In genomic region chr4:18057821-18058533, GRCh38 we compare ENCODE assay signal across 9 cellular contexts. TPM values are rescaled to one million over a fixed set of nuclear protein-coding genes. Genes with fewer than 3 reads are reported as not detected.
DNase-seq lines count a peak whose midpoint lies in the region; ATAC-seq, FAIRE-seq and TF ChIP-seq lines count a peak whose summit lies in the region.
"Had no signal": no experiment of that assay in that cellular context is flagged by ENCODE, and none has a peak within 500 bp of the region (broad histone marks: within the 10 kb centered on the region; RNA-seq: fewer than 3 reads in every experiment).

No MANE protein-coding gene starts in this region.

- no peak for FAIRE-seq in small intestine (lab: Jason Lieb, UNC)

- WGBS in mammary epithelial cell (ENCODE audit: low coverage, missing lambda C conversion rate) = 74% methylated on average over 2 of the region's 2 CpGs
- WGBS in transverse colon (ENCODE audit: low coverage in 1 of 2), 2 donors = 80 to 81% methylated on average over 2 of the region's 2 CpGs
- WGBS in small intestine, 3 donors = 69 to 87% (median 76%) methylated on average over 2 of the region's 2 CpGs

- H3K36me3 Mint-ChIP-seq in CD8-positive, alpha-beta memory T cell = no peaks in the 10 kb centered on the region
- no peaks in the 10 kb centered on the region for H3K36me3 Mint-ChIP-seq in progenitor cell of endocrine pancreas (ENCODE audit: insufficient read depth)

- H3K27ac Mint-ChIP-seq in CD8-positive, alpha-beta memory T cell = no peak overlapping the region
- H3K27ac Mint-ChIP-seq in progenitor cell of endocrine pancreas = no peak overlapping the region

- peaks cover 0 to 5% (median 3%) of the 10 kb centered on the region in 5 donors for H3K9me3 Mint-ChIP-seq in CD8-positive, alpha-beta memory T cell
- peaks cover under 1% of the 10 kb centered on the region for H3K9me3 Mint-ChIP-seq in progenitor cell of endocrine pancreas (ENCODE audit: low read depth)

- peaks cover 21 to 69% of the 10 kb centered on the region in 2 donors for H3K27me3 Mint-ChIP-seq in CD8-positive, alpha-beta memory T cell
- H3K27me3 Mint-ChIP-seq in progenitor cell of endocrine pancreas = peaks cover 6% of the 10 kb centered on the region

- no peaks in the 10 kb centered on the region for H3K36me3 ChIP-seq in CD8-positive, alpha-beta memory T cell (ENCODE audit: insufficient read depth, low read length)
- H3K36me3 ChIP-seq in MG63 = no peaks in the 10 kb centered on the region
- no peaks in the 10 kb centered on the region for H3K36me3 ChIP-seq in mammary epithelial cell (ENCODE audit: insufficient read depth, low read length)
- H3K36me3 ChIP-seq in transverse colon = no peaks in the 10 kb centered on the region
- no peaks in the 10 kb centered on the region for H3K36me3 ChIP-seq in small intestine (ENCODE audit: control insufficient read depth in 2 of 2, insufficient read depth in 2 of 2, low read length in 2 of 2)

- peaks cover 10% of the 10 kb centered on the region for H3K4me1 ChIP-seq in CD8-positive, alpha-beta memory T cell (ENCODE audit: insufficient read depth, low read length)
- no peaks in the 10 kb centered on the region for H3K4me1 ChIP-seq in mammary epithelial cell (ENCODE audit: insufficient read depth, low read length)
- H3K4me1 ChIP-seq in transverse colon = no peaks in the 10 kb centered on the region
- no peaks in the 10 kb centered on the region for H3K4me1 ChIP-seq in small intestine (ENCODE audit: control insufficient read depth in 2 of 2, insufficient read depth in 1 of 2, low read depth in 1 of 2, low read length in 1 of 2)

- H3K4me3 ChIP-seq in CD8-positive, alpha-beta memory T cell (ENCODE audit: low read length) = no peak overlapping the region
- peak overlapping the region; percentile 28 for H3K4me3 ChIP-seq in MG63
- no peak overlapping the region for H3K4me3 ChIP-seq in mammary epithelial cell (replicated peaks in 1 of 3; ENCODE audit: insufficient read depth in 1 of 3, low read depth in 2 of 3, low read length in 3 of 3)
- H3K4me3 ChIP-seq in transverse colon = no peak overlapping the region
- no peak overlapping the region for H3K4me3 ChIP-seq in small intestine (ENCODE audit: low read depth in 1 of 2, low read length in 2 of 2)

- DNase-seq in CD8-positive, alpha-beta memory T cell = no peak
- DNase-seq in MG63 = no peak
- DNase-seq in progenitor cell of endocrine pancreas (ENCODE audit: low spot score, unreplicated experiment) = no peak
- DNase-seq in mammary epithelial cell = no peak
- no peak for DNase-seq in transverse colon
- DNase-seq in small intestine = no peak
- DNase-seq: mesendoderm had no signal

- H3K9ac ChIP-seq in mammary epithelial cell (ENCODE audit: insufficient read depth, low read length) = no peak overlapping the region

- no TSS peak for BruUV-seq in mammary epithelial cell (replicated peaks; lab: Mats Ljungman, UMichigan)

- peaks cover 14% of the 10 kb centered on the region for H3K27me3 ChIP-seq in CD8-positive, alpha-beta memory T cell (ENCODE audit: insufficient read depth, low read length, poor library complexity, severe bottlenecking)
- no peaks in the 10 kb centered on the region for H3K27me3 ChIP-seq in MG63
- H3K27me3 ChIP-seq in mammary epithelial cell (ENCODE audit: insufficient read depth, low read length) = peaks cover 2% of the 10 kb centered on the region
- H3K27me3 ChIP-seq in transverse colon = no peaks in the 10 kb centered on the region
- peaks cover 0 to 6% of the 10 kb centered on the region in 2 donors for H3K27me3 ChIP-seq in small intestine (ENCODE audit: control insufficient read depth in 2 of 2, insufficient read depth in 2 of 2, low read length in 2 of 2)

- peaks cover 18 to 27% (median 20%) of the 10 kb centered on the region in 3 donors for H3K4me1 Mint-ChIP-seq in CD8-positive, alpha-beta memory T cell
- no peaks in the 10 kb centered on the region for H3K4me1 Mint-ChIP-seq in progenitor cell of endocrine pancreas (ENCODE audit: low read depth)

- H3K9me3 ChIP-seq in CD8-positive, alpha-beta memory T cell (ENCODE audit: low read length) = no peaks in the 10 kb centered on the region
- H3K9me3 ChIP-seq in MG63 (no peaks in the 10 kb centered on the region), mammary epithelial cell (replicated peaks; ENCODE audit: insufficient read depth, low read length) (no peaks in the 10 kb centered on the region), transverse colon (peaks cover 0 to 2% of the 10 kb centered on the region in 2 donors), small intestine (ENCODE audit: control insufficient read depth, low read depth) (no peaks in the 10 kb centered on the region)

- ATAC-seq in GM19043 (IDR thresholded peaks at IDR 0.05; ENCODE audit: low read depth, unreplicated experiment) (peak; percentile 45), HG02798 (IDR thresholded peaks at IDR 0.05; ENCODE audit: poor library complexity, unreplicated experiment) (peak; percentile 81)

- no peak overlapping the region for H3K27ac ChIP-seq in CD8-positive, alpha-beta memory T cell (ENCODE audit: low read depth, low read length)
- no peak overlapping the region for H3K27ac ChIP-seq in mammary epithelial cell (ENCODE audit: insufficient read depth, low read depth, low read length)
- H3K27ac ChIP-seq in transverse colon = no peak overlapping the region
- no peak overlapping the region for H3K27ac ChIP-seq in small intestine (ENCODE audit: low read depth in 1 of 2, low read length in 1 of 2)

- no peak for TF ChIP-seq POLR2A in transverse colon (IDR thresholded peaks at IDR 0.05)

- dilution Hi-C loops in mammary epithelial cell (cut with HindIII; ENCODE audit: low sequenced_read_pairs) = no loop called here

- intact Hi-C loops in mammary epithelial cell (cut with micrococcal nuclease) = no loop called here
- intact Hi-C loops in transverse colon (cut with DNase I; ENCODE audit: low total_unique reads) = no loop called here

- H3K79me2 ChIP-seq in mammary epithelial cell (ENCODE audit: insufficient read depth, low read length) = no peaks in the 10 kb centered on the region

- no peak overlapping the region for H2AFZ ChIP-seq in mammary epithelial cell (ENCODE audit: low read depth, low read length)

- POLR2A ChIA-PET in CD8-positive, alpha-beta memory T cell (lab: Charles Lee) = no interaction called here

- CTCF ChIA-PET in CD8-positive, alpha-beta memory T cell (lab: Charles Lee) = no interaction called here
- CTCF ChIA-PET in mammary epithelial cell (lab: Charles Lee; ENCODE audit: low non-redundant PET) = no interaction called here

- H3K4me2 ChIP-seq in mammary epithelial cell (ENCODE audit: insufficient read depth, low read depth, low read length) = no peak overlapping the region

- in situ Hi-C loops in mammary epithelial cell (cut with MboI; ENCODE audit: low sequenced_read_pairs in 2 of 2) = no loop called here
- in situ Hi-C loops in transverse colon (cut with MboI; ENCODE audit: low pct_ligation_motif_present in 1 of 4, low pct_unique_long_range_greater_than_20kb in 1 of 4, low sequenced_read_pairs in 3 of 4) = no loop called here

- H3K4me3 Mint-ChIP-seq in CD8-positive, alpha-beta memory T cell = peak overlapping the region in 4 of 7 donors; percentile 2 to 37 (median 10)
- H3K4me3 Mint-ChIP-seq in progenitor cell of endocrine pancreas (ENCODE audit: low read depth) = no peak overlapping the region

- no peak for TF ChIP-seq EP300 in transverse colon (IDR thresholded peaks at IDR 0.05; ENCODE audit: low read depth)

- no peak for TF ChIP-seq CTCF in progenitor cell of endocrine pancreas (IDR thresholded peaks at IDR 0.05; ENCODE audit: unreplicated experiment)
- TF ChIP-seq CTCF in mammary epithelial cell (conservative IDR thresholded peaks at IDR 0.05 in 1 of 2, IDR thresholded peaks at IDR 0.05 in 1 of 2; ENCODE audit: extremely low read depth in 1 of 2, insufficient read depth in 1 of 2, low read depth in 1 of 2, low read length in 2 of 2) = no peak
- TF ChIP-seq CTCF in transverse colon (IDR thresholded peaks at IDR 0.05) = no peak

- H4K20me1 ChIP-seq in mammary epithelial cell (ENCODE audit: insufficient read depth, low read length) = no peaks in the 10 kb centered on the region

RNA-seq across cellular contexts. Expression of gene LCORL, which starts 36.4 kb away (rescaled TPM):
- total RNA-seq in CD8-positive, alpha-beta memory T cell = 1 to 10 TPM; 7.2 to 9.1 TPM
- polyA plus RNA-seq in CD8-positive, alpha-beta memory T cell = 6.9 TPM
- total RNA-seq in MG63 (2014; rRNA removed; shearing (Covaris generic); ENCODE audit: low replicate concordance) = 5.2 and 6.5 TPM in 2 replicates
- 22.3 and 26.1 TPM in 2 replicates for total RNA-seq in progenitor cell of endocrine pancreas
- total RNA-seq in mammary epithelial cell = 10 to 100 TPM; 11.3 to 14.6 TPM
- 1.8 TPM for polyA plus RNA-seq in mammary epithelial cell
- 0.52 TPM for polyA minus RNA-seq in mammary epithelial cell
- 100 to 1,000 TPM in 1 of 4 donors, 10 to 100 TPM in 3; 14.7 to 162 (median 28.5) TPM for total RNA-seq in transverse colon
- polyA plus RNA-seq in small intestine = 1 to 10 TPM; 4.2 to 9.8 (median 9.2) TPM
